In the genomic region with DNA sequence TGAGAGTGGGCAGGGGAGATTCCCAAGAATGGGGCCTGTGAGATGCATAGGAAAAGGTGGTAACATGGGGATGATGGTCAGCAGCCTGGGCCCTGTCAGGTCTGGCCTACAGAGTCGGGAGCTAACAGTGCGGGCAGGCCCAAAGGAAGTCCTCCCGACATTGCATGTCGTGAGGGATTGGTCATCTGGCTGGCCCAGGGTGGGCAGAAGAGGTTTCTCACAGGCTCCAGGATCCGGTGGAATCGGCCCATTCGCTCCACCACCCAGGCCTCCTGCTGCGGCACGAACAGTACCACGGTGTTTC, we compare ENCODE assay signal across 8 cellular contexts. TPM values are rescaled to one million over a fixed set of nuclear protein-coding genes. Genes with fewer than 3 reads are reported as not detected.
DNase-seq lines count a peak whose midpoint lies in the region; ATAC-seq and TF ChIP-seq lines count a peak whose summit lies in the region.

No MANE protein-coding gene starts in this region.

- no peaks in the 10 kb centered on the region for H3K9me3 Mint-ChIP-seq in T-helper 1 cell treated with Interleukin-12 subunit alpha and Interleukin-12 subunit beta and Interleukin-4 antibody, amounts not matched to agents 30 μg/mL and 1 μg/mL, for 36 hours

- POLR2A ChIA-PET in GM10248 (lab: Yijun Ruan, JAX) = interaction anchor here (1.3 kb wide), 1 partner anchor 30 kb away, joined by 4 read pairs; the partner anchor contains the start of gene VCP

- CTCF ChIA-PET in GM10248 (lab: Yijun Ruan, JAX) = interaction anchor here (1.1 to 6.4 kb wide), 9 partner anchors 8 to 203 kb away, joined by 3 to 28 read pairs (median 8); partner anchors contain the start of genes ATOSB and VCP

- H3K27ac Mint-ChIP-seq in T-helper 1 cell treated with Interleukin-12 subunit alpha and Interleukin-12 subunit beta and Interleukin-4 antibody, amounts not matched to agents 30 μg/mL and 1 μg/mL, for 36 hours = peak overlapping the region; percentile 86

- no peak for ATAC-seq in HG03139 (IDR thresholded peaks at IDR 0.05; ENCODE audit: unreplicated experiment)
- ATAC-seq in GM18517 (IDR thresholded peaks at IDR 0.05; ENCODE audit: unreplicated experiment) = no peak

- no peaks in the 10 kb centered on the region for H3K27me3 Mint-ChIP-seq in T-helper 1 cell treated with Interleukin-12 subunit alpha and Interleukin-12 subunit beta and Interleukin-4 antibody, amounts not matched to agents 30 μg/mL and 1 μg/mL, for 36 hours (ENCODE audit: low read depth)

- H3K4me3 Mint-ChIP-seq in T-helper 1 cell treated with Interleukin-12 subunit alpha and Interleukin-12 subunit beta and Interleukin-4 antibody, amounts not matched to agents 30 μg/mL and 1 μg/mL, for 36 hours = peak overlapping the region; percentile 89

- H3K27ac ChIP-seq in Peyer's patch (peak overlapping the region; percentile 70 to 82 (median 80)), neutrophil (peak overlapping the region; percentile 86)

- H3K4me3 ChIP-seq in Peyer's patch = peak overlapping the region; percentile 47 to 79 (median 70)
- peak overlapping the region; percentile 97 for H3K4me3 ChIP-seq in epithelial cell of proximal tubule (ENCODE audit: low read depth, low read length)
- peak overlapping the region; percentile 83 to 84 for H3K4me3 ChIP-seq in neutrophil (ENCODE audit: low read depth in 1 of 2, low read length in 1 of 2)

- H3K4me1 ChIP-seq in Peyer's patch = peaks cover 0 to 13% (median 2%) of the 10 kb centered on the region in 4 donors
- H3K4me1 ChIP-seq in neutrophil (ENCODE audit: control insufficient read depth in 1 of 2, insufficient read depth in 1 of 2, low read depth in 1 of 2, low read length in 1 of 2) = peaks cover 23 to 26% of the 10 kb centered on the region in 2 experiments

- TF ChIP-seq CTCF in Peyer's patch (IDR thresholded peaks at IDR 0.05) (no peak), epithelial cell of proximal tubule (conservative IDR thresholded peaks at IDR 0.05; ENCODE audit: low read depth, low read length) (no peak), neutrophil (IDR thresholded peaks at IDR 0.05) (no peak), GM10248 (IDR thresholded peaks at IDR 0.05; ENCODE audit: control extremely low read depth, extremely low read depth, low read depth, missing control alignments) (no peak)

- peaks cover 36% of the 10 kb centered on the region for H3K36me3 Mint-ChIP-seq in T-helper 1 cell treated with Interleukin-12 subunit alpha and Interleukin-12 subunit beta and Interleukin-4 antibody, amounts not matched to agents 30 μg/mL and 1 μg/mL, for 36 hours (ENCODE audit: low read depth)

- no peak for TF ChIP-seq POLR2A in Peyer's patch (IDR thresholded peaks at IDR 0.05)

- peaks cover 31% of the 10 kb centered on the region for H3K4me1 Mint-ChIP-seq in T-helper 1 cell treated with Interleukin-12 subunit alpha and Interleukin-12 subunit beta and Interleukin-4 antibody, amounts not matched to agents 30 μg/mL and 1 μg/mL, for 36 hours (ENCODE audit: low read depth)

- H3K9me3 ChIP-seq in Peyer's patch (no peaks in the 10 kb centered on the region), neutrophil (no peaks in the 10 kb centered on the region)

- DNase-seq in T-helper 1 cell = no peak
- no peak for DNase-seq in Peyer's patch
- no peak for DNase-seq in epithelial cell of proximal tubule (ENCODE audit: low read depth)
- no peak for DNase-seq in GM10248 (ENCODE audit: extremely low spot score)

- H3K36me3 ChIP-seq in Peyer's patch (peaks cover 0 to 50% (median 0%) of the 10 kb centered on the region in 3 donors), neutrophil (peaks cover 53% of the 10 kb centered on the region)

- H3K27me3 ChIP-seq in Peyer's patch (no peaks in the 10 kb centered on the region), neutrophil (no peaks in the 10 kb centered on the region)

RNA-seq across cellular contexts. Expression of gene STOML2, which starts 0.5 kb away (rescaled TPM):
- total RNA-seq in Peyer's patch (100 to 1,000 TPM in 1 of 4 donors, 10 to 100 TPM in 3; 54.1 to 104 (median 88.7) TPM), epithelial cell of proximal tubule (201 and 268 TPM in 2 replicates)

RNA-seq across cellular contexts. Expression of gene PIGO, which starts 6.0 kb away (rescaled TPM):
- 10 to 100 TPM; 14.9 to 30.5 (median 27.0) TPM for total RNA-seq in Peyer's patch
- 18.6 and 27.8 TPM in 2 replicates for total RNA-seq in epithelial cell of proximal tubule

RNA-seq across cellular contexts. Expression of gene ATOSB, which starts 13.2 kb away (rescaled TPM):
- total RNA-seq in Peyer's patch (10 to 100 TPM in 3 of 4 donors, 1 to 10 TPM in 1; 4.1 to 31.5 (median 22.6) TPM), epithelial cell of proximal tubule (14.0 and 27.7 TPM in 2 replicates)

RNA-seq across cellular contexts. Expression of gene FANCG, which starts 22.7 kb away (rescaled TPM):
- total RNA-seq in Peyer's patch (10 to 100 TPM; 14.4 to 40.4 (median 22.2) TPM), epithelial cell of proximal tubule (47.3 and 60.3 TPM in 2 replicates)

RNA-seq across cellular contexts. Expression of gene VCP, which starts 30.0 kb away (rescaled TPM):
- total RNA-seq in Peyer's patch (100 to 1,000 TPM; 124 to 244 (median 150) TPM), epithelial cell of proximal tubule (244 and 371 TPM in 2 replicates)
